ENCODE assay signal across 10 cellular contexts in the genomic region with DNA sequence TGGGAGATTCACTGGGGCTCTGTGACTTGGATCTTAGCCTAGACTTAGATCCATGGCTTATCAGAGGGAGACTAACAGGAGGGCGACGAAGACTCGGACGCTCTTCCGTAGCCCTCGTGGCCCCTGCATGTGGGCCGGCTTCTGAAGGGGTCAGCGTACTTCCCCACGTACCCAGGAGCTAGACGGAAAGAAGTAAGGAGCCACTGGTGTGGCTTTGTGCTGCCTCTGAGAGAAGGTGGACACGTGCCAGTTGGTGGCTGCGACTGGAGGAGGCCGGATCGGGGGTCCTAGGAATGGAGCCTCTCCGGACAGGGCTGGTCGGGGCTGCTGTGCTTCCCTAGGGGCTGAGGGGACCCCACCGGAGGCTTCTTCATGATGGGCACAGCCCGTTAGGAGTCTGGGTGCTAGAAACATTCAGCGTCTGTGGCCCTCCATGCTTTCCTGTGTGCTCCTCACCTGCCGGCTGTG. TPM values are rescaled to one million over a fixed set of nuclear protein-coding genes. Genes with fewer than 3 reads are reported as not detected.
A peak's percentile ranks its signal among the peaks of the same experiment; 100 is the strongest.
DNase-seq lines count a peak whose midpoint lies in the region; ATAC-seq lines count a peak whose summit lies in the region.
"Had no signal": no experiment of that assay in that cellular context is flagged by ENCODE, and none has a peak within 500 bp of the region (broad histone marks: within the 10 kb centered on the region; RNA-seq: fewer than 3 reads in every experiment).

No MANE protein-coding gene starts in this region.

- H3K27ac Mint-ChIP-seq in IgD-negative memory B cell: peak overlapping the region; percentile 92 to 99 (median 96)

- peak; percentile 25 for DNase-seq in activated naive CD4-positive, alpha-beta T cell treated with anti-CD3 and anti-CD28 coated beads, Interleukin-2, amount 50 U/mL, for 16 hours
- DNase-seq in mesenchymal stem cell (no peak), COLO829 (ENCODE audit: low spot score) (no peak), SHP77 (lab: John Stamatoyannopoulos, UW) (no peak)
- DNase-seq: DMS153 had no signal

- H2BK12ac ChIP-seq in mesenchymal stem cell (ENCODE audit: low read length in 2 of 2): peak overlapping the region in 1 of 2 experiments; percentile 33

- peak overlapping the region; percentile 74 to 98 (median 84) for H3K4me3 ChIP-seq in BLaER1 treated with 17β-estradiol and CSF1 and Interleukin-3, amounts not matched to agents 10 nM and 100 nM
- H3K4me3 ChIP-seq in mesenchymal stem cell (ENCODE audit: insufficient read depth in 1 of 2, low read depth in 1 of 2, low read length in 2 of 2): peak overlapping the region in 1 of 2 experiments; percentile 79
- H3K4me3 ChIP-seq: SK-N-MC had no signal

- ATAC-seq in GM18519 (IDR thresholded peaks at IDR 0.05; ENCODE audit: low FRiP score, unreplicated experiment): no peak
- ATAC-seq in HG02610 (IDR thresholded peaks at IDR 0.05; ENCODE audit: unreplicated experiment): no peak

- no peak overlapping the region for H4K91ac ChIP-seq in mesenchymal stem cell (ENCODE audit: low read length)

- peak overlapping the region; percentile 79 to 97 (median 94) for H3K4me3 Mint-ChIP-seq in IgD-negative memory B cell

- H3K4me2 ChIP-seq in BLaER1 treated with 17β-estradiol and CSF1 and Interleukin-3, amounts not matched to agents 10 nM and 100 nM: peak overlapping the region; percentile 88 to 100 (median 96)
- no peak overlapping the region for H3K4me2 ChIP-seq in mesenchymal stem cell (ENCODE audit: low read length, poor library complexity, severe bottlenecking)

- H3K18ac ChIP-seq in mesenchymal stem cell (ENCODE audit: low read depth in 1 of 2, low read length in 2 of 2): peak overlapping the region in 1 of 2 experiments; percentile 41

- H3K36me3 ChIP-seq in BLaER1 treated with 17β-estradiol and CSF1 and Interleukin-3, amounts not matched to agents 10 nM and 100 nM: peaks cover 17 to 52% (median 23%) of the 10 kb centered on the region in 11 experiments; a peak in 21 of 22 replicates
- no peaks in the 10 kb centered on the region for H3K36me3 ChIP-seq in mesenchymal stem cell (ENCODE audit: control insufficient read depth in 1 of 2, insufficient read depth in 2 of 2, low read depth in 1 of 2, low read length in 2 of 2)

- peaks cover 1% of the 10 kb centered on the region for H3K27me3 Mint-ChIP-seq in IgD-negative memory B cell

- no peak overlapping the region for H2AFZ ChIP-seq in mesenchymal stem cell (ENCODE audit: low read depth, low read length)

- H4K20me1 ChIP-seq in BLaER1 treated with 17β-estradiol and CSF1 and Interleukin-3, amounts not matched to agents 10 nM and 100 nM: peaks cover 21 to 55% (median 35%) of the 10 kb centered on the region in 11 experiments; a peak in 20 of 22 replicates

- H3K9me3 ChIP-seq in BLaER1 treated with 17β-estradiol and CSF1 and Interleukin-3, amounts not matched to agents 10 nM and 100 nM (replicated peaks in 1 of 11): no peaks in the 10 kb centered on the region
- no peaks in the 10 kb centered on the region for H3K9me3 ChIP-seq in mesenchymal stem cell (ENCODE audit: control insufficient read depth, low read length)

- no peak overlapping the region for H2BK5ac ChIP-seq in mesenchymal stem cell (ENCODE audit: low read depth, low read length, poor library complexity, severe bottlenecking)

- H4K8ac ChIP-seq in mesenchymal stem cell (ENCODE audit: low read length): no peak overlapping the region

- peak overlapping the region in 1 of 2 experiments; percentile 11 for H3K4ac ChIP-seq in mesenchymal stem cell (ENCODE audit: low read depth in 1 of 2, low read length in 2 of 2)

- peaks cover 2% of the 10 kb centered on the region for H3K36me3 Mint-ChIP-seq in IgD-negative memory B cell

- no peak overlapping the region for H3K23ac ChIP-seq in mesenchymal stem cell (ENCODE audit: low read length in 2 of 2)

- H3K4me1 ChIP-seq in BLaER1 treated with 17β-estradiol and CSF1 and Interleukin-3, amounts not matched to agents 10 nM and 100 nM: peaks cover 56 to 95% (median 84%) of the 10 kb centered on the region in 10 experiments
- H3K4me1 ChIP-seq in mesenchymal stem cell (ENCODE audit: control insufficient read depth, insufficient read depth, low read depth, low read length): peaks cover 4% of the 10 kb centered on the region

- H2BK120ac ChIP-seq in mesenchymal stem cell (ENCODE audit: low read depth, low read length): no peak overlapping the region

- no peak overlapping the region for H2AK5ac ChIP-seq in mesenchymal stem cell (ENCODE audit: low read length, severe bottlenecking)

- no peak overlapping the region for H3K14ac ChIP-seq in mesenchymal stem cell (ENCODE audit: low read length in 2 of 2)

- no peaks in the 10 kb centered on the region for H3K79me1 ChIP-seq in mesenchymal stem cell (replicated peaks; ENCODE audit: low read length, poor library complexity, severe bottlenecking)

- peaks cover 36 to 55% (median 52%) of the 10 kb centered on the region in 3 donors for H3K4me1 Mint-ChIP-seq in IgD-negative memory B cell

- H3K27ac ChIP-seq in BLaER1 treated with 17β-estradiol and CSF1 and Interleukin-3, amounts not matched to agents 10 nM and 100 nM: peak overlapping the region; percentile 88 to 97 (median 94)
- H3K27ac ChIP-seq in mesenchymal stem cell (ENCODE audit: low read length, poor library complexity, severe bottlenecking): no peak overlapping the region
- H3K27ac ChIP-seq: SK-N-MC had no signal

- H2BK15ac ChIP-seq in mesenchymal stem cell (ENCODE audit: low read depth, poor library complexity, severe bottlenecking): peak overlapping the region; percentile 39

- peak overlapping the region; percentile 86 to 97 (median 91) for H3K9ac ChIP-seq in BLaER1 treated with 17β-estradiol and CSF1 and Interleukin-3, amounts not matched to agents 10 nM and 100 nM
- H3K9ac ChIP-seq in mesenchymal stem cell (ENCODE audit: low read length): peak overlapping the region; percentile 84

- 94% methylated on average over 17 of the region's 20 CpGs for WGBS in mesenchymal stem cell

- no peaks in the 10 kb centered on the region for H3K27me3 ChIP-seq in BLaER1 treated with 17β-estradiol and CSF1 and Interleukin-3, amounts not matched to agents 10 nM and 100 nM
- peaks cover 0 to 26% of the 10 kb centered on the region in 2 experiments for H3K27me3 ChIP-seq in mesenchymal stem cell (ENCODE audit: control insufficient read depth in 1 of 2, insufficient read depth in 1 of 2, low read length in 2 of 2)

- no peaks in the 10 kb centered on the region for H3K9me3 Mint-ChIP-seq in IgD-negative memory B cell

RNA-seq across cellular contexts. Expression of a gene that starts 1.0 kb away (rescaled TPM):
- polyA plus RNA-seq in IgD-negative memory B cell: 18.9 TPM
- polyA plus RNA-seq in mesenchymal stem cell (2013, experiment 1 of 2): 0.35 TPM
- polyA plus RNA-seq in mesenchymal stem cell (2013, experiment 2 of 2): 0.37 TPM
